Comparison of ENCODE assay signal across 8 cellular contexts in genomic region chr14:90193925-90194324, GRCh38.
A peak's percentile ranks its signal among the peaks of the same experiment; 100 is the strongest.
DNase-seq lines count a peak whose midpoint lies in the region; ATAC-seq and TF ChIP-seq lines count a peak whose summit lies in the region.
"Had no signal": no experiment of that assay in that cellular context is flagged by ENCODE, and none has a peak within 500 bp of the region (broad histone marks: within the 10 kb centered on the region; RNA-seq: fewer than 3 reads in every experiment).

No MANE protein-coding gene starts in this region.

- H3K4me3 Mint-ChIP-seq in glutamatergic neuron (ENCODE audit: unreplicated experiment): no peak overlapping the region

- H3K27me3 ChIP-seq in BJ (ENCODE audit: control insufficient read depth, insufficient read depth, low read length) (no peaks in the 10 kb centered on the region), Panc1 (ENCODE audit: control insufficient read depth, insufficient read depth, low read length) (no peaks in the 10 kb centered on the region), esophagus squamous epithelium (peaks cover 0 to 35% (median 2%) of the 10 kb centered on the region in 4 donors)

- no peaks in the 10 kb centered on the region for H3K36me3 ChIP-seq in BJ (ENCODE audit: control insufficient read depth, insufficient read depth, low read length)
- H3K36me3 ChIP-seq in Panc1 (ENCODE audit: control insufficient read depth, insufficient read depth, low read length): no peaks in the 10 kb centered on the region
- no peaks in the 10 kb centered on the region for H3K36me3 ChIP-seq in esophagus squamous epithelium
- H3K36me3 ChIP-seq: neutrophil had no signal

- no peaks in the 10 kb centered on the region for H3K4me1 Mint-ChIP-seq in glutamatergic neuron (ENCODE audit: low read depth, unreplicated experiment)

- ATAC-seq in Panc1: no peak

- H3K27ac Mint-ChIP-seq in glutamatergic neuron (ENCODE audit: unreplicated experiment): no peak overlapping the region

- BruUV-seq in Panc1 (replicated peaks; lab: Mats Ljungman, UMichigan): no TSS peak

- intact Hi-C loops in Panc1 (cut with micrococcal nuclease; ENCODE audit: unreplicated experiment): no loop called here
- intact Hi-C loops in head of caudate nucleus (cut with DNase I): no loop called here
- intact Hi-C loops in esophagus squamous epithelium (cut with DNase I): no loop called here

- H3K27me3 Mint-ChIP-seq in glutamatergic neuron (ENCODE audit: unreplicated experiment): no peaks in the 10 kb centered on the region

- CTCF ChIA-PET in BJ (lab: Yijun Ruan, JAX) (interaction anchor here (1.0 kb wide), 1 partner anchor 28 kb away, joined by 3 read pairs; no protein-coding TSS in a partner anchor), Panc1 (lab: Charles Lee) (no interaction called here)

- no peak overlapping the region for H3K27ac ChIP-seq in Panc1 (ENCODE audit: low read length)
- H3K27ac ChIP-seq in esophagus squamous epithelium: no peak overlapping the region
- H3K27ac ChIP-seq: neutrophil had no signal

- peaks cover 6% of the 10 kb centered on the region for H3K36me3 Mint-ChIP-seq in glutamatergic neuron (ENCODE audit: unreplicated experiment)

- H3K4me3 ChIP-seq in BJ (ENCODE audit: low read depth, low read length): no peak overlapping the region
- no peak overlapping the region for H3K4me3 ChIP-seq in Panc1 (ENCODE audit: low read depth in 2 of 2, low read length in 2 of 2)
- H3K4me3 ChIP-seq in esophagus squamous epithelium: no peak overlapping the region

- in situ Hi-C loops in Panc1 (cut with HindIII; ENCODE audit: low pct_unique_long_range_greater_than_20kb, low sequenced_read_pairs): no loop called here

- 49 to 59% methylated on average over 8 to 9 of the region's 9 CpGs for WGBS in esophagus squamous epithelium, 2 donors

- DNase-seq in BJ (ENCODE audit: low read depth): no peak
- DNase-seq in ELF-1 (ENCODE audit: low read depth, low spot score): peak; percentile 19
- no peak for DNase-seq in Panc1 (ENCODE audit: low read depth, low spot score)
- peak; percentile 28 for DNase-seq in glutamatergic neuron
- no peak for DNase-seq in head of caudate nucleus
- DNase-seq in esophagus squamous epithelium (lab: John Stamatoyannopoulos, UW): no peak
- no peak for DNase-seq in T-helper 1 cell

- H3K9me3 ChIP-seq in Panc1 (ENCODE audit: control insufficient read depth, insufficient read depth, low read depth, low read length) (no peaks in the 10 kb centered on the region), esophagus squamous epithelium (no peaks in the 10 kb centered on the region)
- H3K9me3 ChIP-seq: neutrophil had no signal

- H3K4me1 ChIP-seq in Panc1 (ENCODE audit: control insufficient read depth, insufficient read depth, low read length): no peaks in the 10 kb centered on the region
- H3K4me1 ChIP-seq in esophagus squamous epithelium: no peaks in the 10 kb centered on the region

- H3K9me3 Mint-ChIP-seq in glutamatergic neuron (ENCODE audit: unreplicated experiment): no peaks in the 10 kb centered on the region

- POLR2A ChIA-PET in BJ (lab: Charles Lee): no interaction called here
- POLR2A ChIA-PET in Panc1 (lab: Charles Lee): no interaction called here

- no peak for TF ChIP-seq POLR2A in esophagus squamous epithelium (IDR thresholded peaks at IDR 0.05)

- 0 out of 2 replicates have a peak, but pooled peaks have one; percentile 20 for TF ChIP-seq CTCF in BJ (IDR thresholded peaks at IDR 0.05; ENCODE audit: insufficient read depth, low read depth, low read length)
- peak; percentile 69 for TF ChIP-seq CTCF in Panc1 (IDR thresholded peaks at IDR 0.05)
- TF ChIP-seq CTCF in glutamatergic neuron (IDR thresholded peaks at IDR 0.05; ENCODE audit: partially characterized antibody, unreplicated experiment): peak; percentile 46
- TF ChIP-seq CTCF in esophagus squamous epithelium (IDR thresholded peaks at IDR 0.05): peak in 1 of 6 experiments; percentile 10

Comparison
In these comparisons a context has a peak if more than half of its experiments do, and no peak if none do; other contexts are left out.
1. DNase-seq: peak in ELF-1 (single experiment) and glutamatergic neuron (single experiment); none in BJ (single experiment), Panc1 (single experiment), head of caudate nucleus (0 of 42), esophagus squamous epithelium (single experiment) and T-helper 1 cell (0 of 5).